Comparison of ENCODE assay signal across 13 cellular contexts in the genomic region with DNA sequence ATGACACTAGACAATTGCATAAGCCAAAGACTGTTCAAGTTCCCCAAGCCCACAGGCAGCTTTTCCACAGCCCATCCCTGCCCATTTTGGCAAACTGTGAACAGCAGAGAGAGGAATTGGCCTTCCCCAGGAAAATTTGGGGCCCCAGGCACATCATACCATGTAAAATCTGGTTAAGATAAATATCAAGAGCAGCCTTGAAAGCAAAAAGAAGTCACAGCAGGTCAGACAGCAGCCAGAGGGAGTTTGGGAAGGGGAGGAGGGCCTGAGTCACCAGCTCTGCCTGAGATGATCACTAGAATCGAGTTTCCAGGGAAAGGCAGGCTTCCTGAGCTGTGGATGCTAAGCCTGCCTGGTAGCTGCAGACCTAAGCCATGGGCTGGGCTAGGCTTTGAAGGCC.
A peak's percentile ranks its signal among the peaks of the same experiment; 100 is the strongest.
DNase-seq lines count a peak whose midpoint lies in the region; ATAC-seq, FAIRE-seq and TF ChIP-seq lines count a peak whose summit lies in the region.
"Had no signal": no experiment of that assay in that cellular context is flagged by ENCODE, and none has a peak within 500 bp of the region (broad histone marks: within the 10 kb centered on the region; RNA-seq: fewer than 3 reads in every experiment).

No MANE protein-coding gene starts in this region.

- no peaks in the 10 kb centered on the region for H3K9me3 ChIP-seq in RWPE2 (ENCODE audit: severe bottlenecking)
- H3K9me3 ChIP-seq: suprapubic skin had no signal

- CTCF ChIA-PET in BJ (lab: Yijun Ruan, JAX) = no interaction called here

- POLR2A ChIA-PET in BJ (lab: Charles Lee) = no interaction called here

- ATAC-seq in RWPE2 (ENCODE audit: low read depth) (peak; percentile 78), esophagus mucosa (peak; percentile 33), omental fat pad (ENCODE audit: low FRiP score) (peak; percentile 41)

- no peak for TF ChIP-seq CTCF in BJ (IDR thresholded peaks at IDR 0.05; ENCODE audit: insufficient read depth, low read depth, low read length)
- no peak for TF ChIP-seq CTCF in RWPE2 (IDR thresholded peaks at IDR 0.05; ENCODE audit: poor library complexity, severe bottlenecking)
- TF ChIP-seq CTCF in omental fat pad (IDR thresholded peaks at IDR 0.05) = no peak

- H3K27me3 ChIP-seq in BJ (ENCODE audit: control insufficient read depth, insufficient read depth, low read length) = no peaks in the 10 kb centered on the region
- no peaks in the 10 kb centered on the region for H3K27me3 ChIP-seq in RWPE2 (ENCODE audit: insufficient read depth, poor library complexity, severe bottlenecking)

- TF ChIP-seq POLR2A in GM12891 (IDR thresholded peaks at IDR 0.05; ENCODE audit: low read depth, low read length) = no peak

- no peaks in the 10 kb centered on the region for H3K36me3 ChIP-seq in BJ (ENCODE audit: control insufficient read depth, insufficient read depth, low read length)
- H3K36me3 ChIP-seq in RWPE2 (ENCODE audit: low read depth) = no peaks in the 10 kb centered on the region
- H3K36me3 ChIP-seq: suprapubic skin had no signal

- DNase-seq in BJ (ENCODE audit: low read depth) (peak; percentile 82), RWPE2 (ENCODE audit: low spot score) (no peak), omental fat pad (ENCODE audit: low spot score) (no peak), GM12891 (ENCODE audit: insufficient read length, low spot score) (no peak), NCI-H1417 (lab: John Stamatoyannopoulos, UW) (no peak), NOMO-1 treated with DMSO at 0.1 percent for 48 hours (lab: John Stamatoyannopoulos, UW; ENCODE audit: unreplicated experiment) (no peak)
- DNase-seq in activated CD4-positive, alpha-beta T cell treated with anti-CD3 and anti-CD28 coated beads for 1 hour = no peak
- DNase-seq: activated CD4-positive, alpha-beta memory T cell treated with anti-CD3 and anti-CD28 coated beads for 36 hours; CD4-positive, alpha-beta memory T cell; NCI-H69; occipital lobe had no signal

- H3K27ac ChIP-seq in RWPE2 (ENCODE audit: poor library complexity, severe bottlenecking) = peak overlapping the region; percentile 34
- H3K27ac ChIP-seq: suprapubic skin had no signal

- H3K4me3 ChIP-seq in BJ (ENCODE audit: low read depth, low read length) (no peak overlapping the region), RWPE2 (ENCODE audit: severe bottlenecking) (no peak overlapping the region)
- H3K4me3 ChIP-seq: suprapubic skin had no signal

- H3K4me1 ChIP-seq in RWPE2 (ENCODE audit: insufficient read depth, poor library complexity, severe bottlenecking) = peaks cover 20% of the 10 kb centered on the region

- no peak for FAIRE-seq in GM12891 (lab: Jason Lieb, UNC)

TF ChIP-seq in GM12891, 5 proteins besides CTCF, POLR2A, EP300 and RAD21:
- TF ChIP-seq POU2F2 (IDR thresholded peaks at IDR 0.05; ENCODE audit: low read depth, low read length) (no peak), TAF1 (IDR thresholded peaks at IDR 0.05; ENCODE audit: low read depth, low read length) (no peak), PAX5 (IDR thresholded peaks at IDR 0.05; ENCODE audit: insufficient read depth, low read length, severe bottlenecking) (no peak), POLR2AphosphoS5 (IDR thresholded peaks at IDR 0.05; ENCODE audit: low read depth, low read length) (no peak), SPI1 (IDR thresholded peaks at IDR 0.05; ENCODE audit: low read depth, low read length) (no peak)
